Comparison of ENCODE assay signal across 8 cellular contexts in the genomic region with DNA sequence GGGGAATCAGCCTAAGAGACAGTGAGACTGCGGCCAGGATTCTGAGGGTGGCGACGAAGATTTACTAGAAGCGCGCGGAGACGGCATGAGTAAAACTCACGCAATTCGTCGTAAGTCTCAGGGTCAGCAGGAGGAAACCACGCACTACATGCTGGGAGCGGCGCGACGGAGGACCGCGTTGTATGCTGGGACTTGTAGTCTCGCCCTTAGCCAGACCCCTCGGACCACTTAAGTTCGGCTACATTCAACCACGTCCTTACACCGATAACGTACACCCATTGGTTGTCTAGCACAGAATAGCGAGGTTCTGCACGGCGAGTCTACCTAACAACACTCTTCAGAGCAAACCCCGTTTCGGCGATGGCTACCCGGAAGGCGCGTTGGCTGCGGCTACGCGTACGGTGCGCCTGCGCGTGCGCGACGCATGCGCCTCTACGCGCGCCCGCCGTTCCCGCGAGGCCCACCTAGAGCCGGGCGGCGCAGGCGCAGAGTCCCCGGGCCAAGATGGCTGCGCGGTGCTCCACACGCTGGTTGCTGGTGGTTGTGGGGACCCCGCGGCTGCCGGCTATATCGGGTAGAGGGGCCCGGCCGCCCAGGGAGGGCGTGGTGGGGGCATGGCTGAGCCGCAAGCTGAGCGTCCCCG. TPM values are rescaled to one million over a fixed set of nuclear protein-coding genes. Genes with fewer than 3 reads are reported as not detected.
A peak's percentile ranks its signal among the peaks of the same experiment; 100 is the strongest.
DNase-seq lines count a peak whose midpoint lies in the region; ATAC-seq and TF ChIP-seq lines count a peak whose summit lies in the region.

Gene DNAJA3 (plus strand): TSS at position 491 of the 643 bp plus-strand sequence. CDS start 14 bp downstream, at position 505.

- peak within 1 kb of the TSS; percentile 100 for H4K91ac ChIP-seq in IMR-90 (ENCODE audit: insufficient read depth, low read depth, low read length)

- peak within 1 kb of the TSS; percentile 89 to 100 for H4K8ac ChIP-seq in IMR-90 (ENCODE audit: low read depth in 2 of 2, low read length in 2 of 2)

- H3K27ac ChIP-seq in IMR-90 (ENCODE audit: insufficient read depth, low read length) (peak within 1 kb of the TSS; percentile 91), OCI-LY7 (ENCODE audit: low read depth, low read length, poor library complexity, severe bottlenecking) (peak within 1 kb of the TSS; percentile 88)

- peak within 1 kb of the TSS; percentile 97 for H3K9ac ChIP-seq in IMR-90 (ENCODE audit: low read depth, low read length)

- peak; percentile 92 for TF ChIP-seq POLR2A in IMR-90 (IDR thresholded peaks at IDR 0.05; ENCODE audit: low read depth, low read length)

- peak within 1 kb of the TSS; percentile 100 for H2AFZ ChIP-seq in IMR-90 (replicated peaks; ENCODE audit: low read length, poor library complexity)
- H2AFZ ChIP-seq in OCI-LY7 (ENCODE audit: low read length), result peak within 1 kb of the TSS; percentile 89

- peak within 1 kb of the TSS; percentile 100 for H3K23ac ChIP-seq in IMR-90 (ENCODE audit: low read depth, low read length)

- H4K20me1 ChIP-seq in IMR-90 (ENCODE audit: insufficient read depth, low read length), result peaks cover 16% of the 10 kb centered on the region; the same call in 1 of the 2 replicates
- H4K20me1 ChIP-seq in OCI-LY7 (ENCODE audit: insufficient read depth, low read length), result no peaks in the 10 kb centered on the region

- H2BK5ac ChIP-seq in IMR-90 (ENCODE audit: low read depth, low read length, poor library complexity, severe bottlenecking), result peak within 1 kb of the TSS; percentile 99

- H3K9me2 ChIP-seq in OCI-LY7 (ENCODE audit: insufficient read depth, low read length), result no peaks in the 10 kb centered on the region

- CTCF ChIA-PET in IMR-90 (lab: Yijun Ruan, JAX), result no interaction called here
- CTCF ChIA-PET in OCI-LY7 (lab: Charles Lee; ENCODE audit: unreplicated experiment), result no interaction called here

- in situ Hi-C loops in IMR-90 (cut with MboI; ENCODE audit: low sequenced_read_pairs), result no loop called here

- H3K18ac ChIP-seq in IMR-90 (ENCODE audit: low read depth, low read length), result peak within 1 kb of the TSS; percentile 96

- intact Hi-C loops in IMR-90 (cut with micrococcal nuclease) (no loop called here), OCI-LY7 (cut with micrococcal nuclease; ENCODE audit: unreplicated experiment) (loop anchor here (1.0 to 10.0 kb wide), 2 partner anchors 49 to 419 kb away; partner anchors contain the start of genes GLYR1, NMRAL1 and UBN1)

- peaks cover 50% of the 10 kb centered on the region for H3K79me2 ChIP-seq in OCI-LY7 (ENCODE audit: insufficient read depth, low read depth, low read length)

- peak; percentile 92 for ATAC-seq in GM21529 (IDR thresholded peaks at IDR 0.05; ENCODE audit: unreplicated experiment)
- ATAC-seq in IMR-90 (ENCODE audit: low read depth), result peak; percentile 97

- 0% methylated on average over 4 of the region's 68 CpGs; no CpG with 5 or more reads in 1 of the 2 experiments for WGBS in IMR-90 (ENCODE audit: extremely low coverage in 2 of 2, insufficient read length in 1 of 2), 2 experiments

- H3K9me3 ChIP-seq in IMR-90 (ENCODE audit: control insufficient read depth, insufficient read depth, low read length) (no peaks in the 10 kb centered on the region), OCI-LY7 (ENCODE audit: low read length) (no peaks in the 10 kb centered on the region)

- H2BK120ac ChIP-seq in IMR-90 (ENCODE audit: low read depth, low read length), result peak within 1 kb of the TSS; percentile 98

- DNase-seq in DMS114 treated with DMSO at 0.1 percent for 48 hours (lab: John Stamatoyannopoulos, UW; ENCODE audit: unreplicated experiment) (peak; percentile 89), IMR-90 (peak; percentile 96), OCI-LY7 (ENCODE audit: low spot score) (peak; percentile 97), activated T-cell treated with anti-CD3 and anti-CD28 coated beads for 1 hour (ENCODE audit: low read depth) (peak; percentile 90), epithelial cell of esophagus (ENCODE audit: low read depth) (peak; percentile 97), middle frontal gyrus (ENCODE audit: extremely low spot score, low spot score) (peak; percentile 88)
- peak; percentile 84 to 90 for DNase-seq in stimulated activated CD8-positive, alpha-beta memory T cell treated with anti-CD3 and anti-CD28 coated beads, Interleukin-2, amount 100 ng/mL, for 1 hour (ENCODE audit: low read depth in 2 of 2)

- H2BK15ac ChIP-seq in IMR-90 (ENCODE audit: low read depth, low read length), result peak within 1 kb of the TSS; percentile 100

- H3K27me3 ChIP-seq in IMR-90 (ENCODE audit: control insufficient read depth, insufficient read depth, low read length), result no peaks in the 10 kb centered on the region

- H3K4me3 ChIP-seq in IMR-90 (ENCODE audit: insufficient read depth, low read depth, low read length), result peak within 1 kb of the TSS; percentile 61
- peak within 1 kb of the TSS; percentile 90 for H3K4me3 ChIP-seq in OCI-LY7 (ENCODE audit: low read depth, low read length, poor library complexity, severe bottlenecking)
- H3K4me3 ChIP-seq in epithelial cell of esophagus (ENCODE audit: low read length), result peak within 1 kb of the TSS; percentile 85

- peaks cover 5% of the 10 kb centered on the region; the same call in 1 of the 2 replicates for H3K4me1 ChIP-seq in IMR-90 (ENCODE audit: control insufficient read depth, insufficient read depth, low read length)
- H3K4me1 ChIP-seq in OCI-LY7 (ENCODE audit: insufficient read depth, low read length, poor library complexity, severe bottlenecking), result peaks cover 23% of the 10 kb centered on the region

- H3K79me1 ChIP-seq in IMR-90 (ENCODE audit: low read depth in 1 of 2, low read length in 2 of 2), result peaks cover 13 to 41% of the 10 kb centered on the region in 2 experiments; a peak in 3 of 4 replicates

- peak within 1 kb of the TSS; percentile 98 for H4K5ac ChIP-seq in IMR-90 (ENCODE audit: low read depth, low read length)

- peaks cover 1% of the 10 kb centered on the region for H3K36me3 ChIP-seq in IMR-90 (ENCODE audit: control insufficient read depth, insufficient read depth, low read length)
- peaks cover 36% of the 10 kb centered on the region for H3K36me3 ChIP-seq in OCI-LY7 (ENCODE audit: insufficient read depth, low read length)

- H2AK9ac ChIP-seq in IMR-90 (replicated peaks; ENCODE audit: low read depth, low read length, poor library complexity), result peak within 1 kb of the TSS; percentile 99

- peak within 1 kb of the TSS; percentile 100 for H3K56ac ChIP-seq in IMR-90 (ENCODE audit: extremely low read depth, insufficient read depth, low read length)

- TF ChIP-seq CTCF in IMR-90 (conservative IDR thresholded peaks at IDR 0.05; ENCODE audit: low read depth, low read length) (no peak), OCI-LY7 (conservative IDR thresholded peaks at IDR 0.05; ENCODE audit: low read length) (no peak), epithelial cell of esophagus (IDR thresholded peaks at IDR 0.05; ENCODE audit: insufficient read depth, low read depth, low read length, missing control alignments) (no peak)

- POLR2A ChIA-PET in IMR-90 (lab: Charles Lee; ENCODE audit: unreplicated experiment) (no interaction called here), OCI-LY7 (lab: Charles Lee) (no interaction called here)

- BruUV-seq in IMR-90 (replicated peaks; lab: Mats Ljungman, UMichigan) (TSS peak; percentile 95), OCI-LY7 (replicated peaks; lab: Mats Ljungman, UMichigan) (no TSS peak)

- H3K4me2 ChIP-seq in IMR-90 (ENCODE audit: low read depth, low read length) (peak within 1 kb of the TSS; percentile 96), OCI-LY7 (ENCODE audit: low read length) (peak within 1 kb of the TSS; percentile 99)

- dilution Hi-C loops in IMR-90 (cut with HindIII; ENCODE audit: low sequenced_read_pairs, unreplicated experiment), result no loop called here

- H3K9me1 ChIP-seq in IMR-90 (ENCODE audit: insufficient read depth, low read length), result peaks cover 16% of the 10 kb centered on the region

- peak within 1 kb of the TSS; percentile 100 for H3K14ac ChIP-seq in IMR-90 (replicated peaks; ENCODE audit: low read depth, low read length)

- TF ChIP-seq RAD21 in IMR-90 (IDR thresholded peaks at IDR 0.05; ENCODE audit: low read length), result 0 out of 2 replicates have a peak, but pooled peaks have one; percentile 9

- peak within 1 kb of the TSS; percentile 99 for H2AK5ac ChIP-seq in IMR-90 (ENCODE audit: low read depth, low read length)

- peak within 1 kb of the TSS; percentile 99 for H3K4ac ChIP-seq in IMR-90 (ENCODE audit: low read depth, low read length)

- peak within 1 kb of the TSS; percentile 92 for H2BK20ac ChIP-seq in IMR-90 (ENCODE audit: low read depth, low read length)

TF ChIP-seq in IMR-90, 13 proteins besides CTCF, POLR2A, EP300 and RAD21:
- peak; percentile 81 for TF ChIP-seq MXI1 (IDR thresholded peaks at IDR 0.05; ENCODE audit: borderline replicate concordance, low read depth, low read length)
- no peak for TF ChIP-seq NFE2L2 (IDR thresholded peaks at IDR 0.05; ENCODE audit: low read depth, low read length)
- TF ChIP-seq CEBPB (IDR thresholded peaks at IDR 0.05; ENCODE audit: low read depth, low read length), result peak; percentile 77
- no peak; the same call in 1 of the 2 replicates for TF ChIP-seq MAFK (IDR thresholded peaks at IDR 0.05; ENCODE audit: low read depth, low read length)

RNA-seq across cellular contexts. Expression of gene DNAJA3, which starts in this region (rescaled TPM):
- total RNA-seq in IMR-90 (2012; rRNA removed) (36.9 and 38.0 TPM in 2 replicates), OCI-LY7 (2022) (89.7 and 94.3 TPM in 2 replicates)
- polyA plus RNA-seq in IMR-90 (2012; rRNA removed), result 40.2 TPM in 2 replicates
- 28.2 and 36.0 TPM in 2 replicates for polyA plus RNA-seq in IMR-90 (2012; cell fraction: cytosol; rRNA removed)
- polyA plus RNA-seq in IMR-90 (2012; cell fraction: nucleus; rRNA removed; ENCODE audit: low replicate concordance), result 75.3 and 86.2 TPM in 2 replicates
- total RNA-seq in OCI-LY7 (2014; rRNA removed; shearing (Covaris generic)), result 89.8 and 94.5 TPM in 2 replicates

Comparison
In these comparisons a context has a peak if more than half of its experiments do, and no peak if none do; other contexts are left out.
1. Peak in every context shown above with its lines: DNase-seq, ATAC-seq, H3K4me3 ChIP-seq and H3K27ac ChIP-seq.